Comparison of ENCODE assay signal across 12 cellular contexts in the genomic region with DNA sequence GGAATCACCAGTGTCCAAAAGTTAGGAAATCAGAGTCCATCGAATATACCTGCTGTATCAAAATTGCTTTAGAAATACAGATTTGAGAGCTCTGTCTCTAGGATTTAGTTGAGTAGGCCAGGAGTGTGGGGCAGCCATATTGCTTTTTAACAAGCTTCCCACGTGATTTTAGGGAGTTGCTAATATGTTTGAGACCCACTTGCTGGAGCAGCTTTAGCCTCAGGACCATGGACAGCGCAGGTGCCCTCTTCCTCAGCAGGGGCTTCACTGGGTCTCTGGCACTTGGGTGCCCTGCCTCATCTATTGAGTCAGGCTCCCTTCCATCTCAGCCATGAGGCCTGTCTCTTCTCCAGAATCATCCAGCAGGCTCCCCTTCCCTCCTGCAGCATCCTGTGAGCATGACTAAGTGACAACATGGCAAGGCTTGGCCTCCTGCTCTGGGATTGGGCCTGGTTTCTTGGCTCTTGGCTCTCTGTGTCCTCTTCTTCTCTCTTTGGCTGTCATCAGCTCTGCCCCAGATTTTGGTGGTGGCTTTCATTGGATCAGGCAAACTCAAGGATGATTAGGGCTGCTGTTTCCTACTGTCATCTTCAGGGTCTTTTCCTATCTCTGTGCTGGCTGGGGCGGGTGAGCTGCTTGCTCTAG.
A peak's percentile ranks its signal among the peaks of the same experiment; 100 is the strongest.
DNase-seq lines count a peak whose midpoint lies in the region; ATAC-seq lines count a peak whose summit lies in the region.
"Had no signal": no experiment of that assay in that cellular context is flagged by ENCODE, and none has a peak within 500 bp of the region (broad histone marks: within the 10 kb centered on the region; RNA-seq: fewer than 3 reads in every experiment).

No MANE protein-coding gene starts in this region.

- no peak overlapping the region for H3K9ac ChIP-seq in adipocyte (ENCODE audit: low read length)

- H3K4me3 ChIP-seq in MG63 = no peak overlapping the region
- no peak overlapping the region for H3K4me3 ChIP-seq in adipocyte (ENCODE audit: low read length)
- H3K4me3 ChIP-seq: adrenal gland, left ventricle myocardium inferior had no signal

- ATAC-seq in HG02973 (IDR thresholded peaks at IDR 0.05; ENCODE audit: unreplicated experiment) = no peak
- no peak for ATAC-seq in esophagus mucosa

- DNase-seq in DMS 273 (lab: John Stamatoyannopoulos, UW; ENCODE audit: unreplicated experiment) (peak; percentile 12), DMS 273 treated with DMSO at 0.1 percent for 48 hours (lab: John Stamatoyannopoulos, UW) (no peak), MG63 (peak; percentile 24), adipocyte (ENCODE audit: low read depth) (peak; percentile 11), myocyte (ENCODE audit: low read depth) (peak; percentile 47), activated gamma-delta T cell treated with Interleukin-2 at 50 U/mL for 16 hours (no peak)
- DNase-seq: IMR-90, left ventricle myocardium inferior, retina had no signal

- H3K9me3 ChIP-seq in MG63 = no peaks in the 10 kb centered on the region
- peaks cover 11% of the 10 kb centered on the region for H3K9me3 ChIP-seq in adipocyte (ENCODE audit: control insufficient read depth, low read length)
- H3K9me3 ChIP-seq: adrenal gland had no signal

- H3K27me3 ChIP-seq in MG63 (peaks cover 3% of the 10 kb centered on the region; the same call in 1 of the 2 replicates), adipocyte (replicated peaks; ENCODE audit: control insufficient read depth, insufficient read depth, low read length) (peaks cover 31% of the 10 kb centered on the region)
- H3K27me3 ChIP-seq: adrenal gland had no signal

- H3K36me3 ChIP-seq in MG63 (no peaks in the 10 kb centered on the region), adipocyte (ENCODE audit: control insufficient read depth, insufficient read depth, low read length, severe bottlenecking) (no peaks in the 10 kb centered on the region)
- H3K36me3 ChIP-seq: adrenal gland had no signal

- no peaks in the 10 kb centered on the region for H3K4me1 ChIP-seq in adipocyte (ENCODE audit: control insufficient read depth, insufficient read depth, low read length)
- H3K4me1 ChIP-seq: adrenal gland, left ventricle myocardium inferior had no signal

Comparison
In these comparisons a context has a peak if more than half of its experiments do, and no peak if none do; other contexts are left out.
1. DNase-seq: peak in DMS 273 (single experiment), MG63 (single experiment), adipocyte (single experiment) and myocyte (single experiment); none in DMS 273 treated with DMSO at 0.1 percent for 48 hours (single experiment) and activated gamma-delta T cell treated with Interleukin-2 at 50 U/mL for 16 hours (single experiment).